In the genomic region with DNA sequence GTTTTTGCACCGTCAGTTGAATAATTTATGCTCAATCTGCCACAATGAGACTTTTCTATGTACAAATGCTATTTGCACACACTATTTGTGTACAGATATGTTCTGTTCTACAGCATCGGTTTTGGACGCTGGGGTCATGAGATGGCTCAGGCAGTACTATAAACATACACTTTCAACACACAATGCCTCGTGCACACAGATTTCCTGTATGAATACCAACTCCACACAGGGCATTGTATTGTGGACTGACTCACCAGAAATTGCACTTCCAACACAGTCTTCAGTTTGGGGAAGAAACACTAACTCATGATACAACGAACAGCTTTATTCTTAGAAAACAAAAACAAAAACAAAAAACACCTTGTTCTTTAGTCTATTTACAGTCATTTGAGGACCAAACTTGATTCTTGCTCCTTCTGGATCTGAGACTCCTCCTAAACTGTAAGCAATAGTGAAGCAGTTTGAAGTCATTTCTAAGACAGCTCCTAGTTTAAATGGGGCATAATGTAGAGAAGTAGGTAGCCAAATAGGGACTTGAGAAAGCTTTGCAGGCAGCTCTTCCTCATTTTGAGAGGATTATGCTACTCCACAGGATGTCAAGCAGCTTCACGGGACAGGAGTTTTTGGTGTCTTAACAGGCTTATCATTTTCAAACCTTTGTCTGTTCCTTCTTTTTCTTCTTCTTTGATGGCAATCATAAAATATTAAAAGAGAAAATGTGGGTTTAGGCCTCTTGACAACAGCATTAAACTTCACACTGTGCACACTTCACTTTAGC, we compare ENCODE assay signal across 17 cellular contexts. TPM values are rescaled to one million over a fixed set of nuclear protein-coding genes. Genes with fewer than 3 reads are reported as not detected.
DNase-seq lines count a peak whose midpoint lies in the region; TF ChIP-seq lines count a peak whose summit lies in the region.
"Had no signal": no experiment of that assay in that cellular context is flagged by ENCODE, and none has a peak within 500 bp of the region (broad histone marks: within the 10 kb centered on the region; RNA-seq: fewer than 3 reads in every experiment).

No MANE protein-coding gene starts in this region.

- TF ChIP-seq POLR2A in erythroblast (IDR thresholded peaks at IDR 0.05; ENCODE audit: low read length), result no peak

- 81 to 89% methylated on average over 6 of the region's 6 CpGs for WGBS in ectodermal cell, 2 experiments

- H3K36me3 ChIP-seq in ectodermal cell (ENCODE audit: control insufficient read depth, insufficient read depth, low read length) (peaks cover 10% of the 10 kb centered on the region), colonic mucosa (no peaks in the 10 kb centered on the region)
- H3K36me3 ChIP-seq: adrenal gland, neutrophil had no signal

- intact Hi-C loops in colonic mucosa (cut with DNase I), result no loop called here

- no peak for DNase-seq in activated T-cell treated with anti-CD3 and anti-CD28 coated beads, Interleukin-2, amount 50 U/mL, for 24 hours
- DNase-seq in activated T-cell treated with anti-CD3 and anti-CD28 coated beads, Interleukin-2, amount 50 U/mL, for 1 hour, result no peak
- DNase-seq in SKM-1 (lab: John Stamatoyannopoulos, UW; ENCODE audit: unreplicated experiment) (peak; percentile 53), renal cortical epithelial cell (ENCODE audit: low read depth) (peak; percentile 49), erythroblast (lab: John Stamatoyannopoulos, UW) (no peak), colonic mucosa (no peak)
- no peak for DNase-seq in activated CD8-positive, alpha-beta memory T cell treated with anti-CD3 and anti-CD28 coated beads, Interleukin-2, amount 50 U/mL, for 4 hours
- DNase-seq: H7, NCI-H1694, NCI-H748 treated with DMSO at 0.1 percent for 48 hours had no signal

- H3K27me3 ChIP-seq in ectodermal cell (ENCODE audit: control insufficient read depth, insufficient read depth, low read length, poor library complexity, severe bottlenecking) (no peaks in the 10 kb centered on the region), colonic mucosa (no peaks in the 10 kb centered on the region)
- H3K27me3 ChIP-seq: adrenal gland, neutrophil had no signal

- H3K27ac ChIP-seq in ectodermal cell (ENCODE audit: insufficient read depth, low read depth, low read length, poor library complexity, severe bottlenecking) (peak overlapping the region; percentile 74), colonic mucosa (no peak overlapping the region)
- H3K27ac ChIP-seq: adrenal gland, neutrophil, SK-N-MC had no signal

- H3K27me3 Mint-ChIP-seq in activated T-cell treated with anti-CD3 and anti-CD28 coated beads, Interleukin-2, amount 50 U/mL, for 24 hours, result no peaks in the 10 kb centered on the region

- peaks cover 63% of the 10 kb centered on the region for H3K36me3 Mint-ChIP-seq in activated T-cell treated with anti-CD3 and anti-CD28 coated beads, Interleukin-2, amount 50 U/mL, for 24 hours (ENCODE audit: low read depth)

- H3K4me3 ChIP-seq in ectodermal cell (ENCODE audit: insufficient read depth, low read depth, low read length) (no peak overlapping the region), colonic mucosa (no peak overlapping the region)
- H3K4me3 ChIP-seq: adrenal gland, GM12878, SK-N-MC had no signal

- H3K9me3 Mint-ChIP-seq in activated T-cell treated with anti-CD3 and anti-CD28 coated beads, Interleukin-2, amount 50 U/mL, for 24 hours, result no peaks in the 10 kb centered on the region

- H3K4me1 Mint-ChIP-seq in activated T-cell treated with anti-CD3 and anti-CD28 coated beads, Interleukin-2, amount 50 U/mL, for 24 hours (ENCODE audit: low read depth), result peaks cover 67% of the 10 kb centered on the region

- no peak overlapping the region for H3K4me3 Mint-ChIP-seq in activated T-cell treated with anti-CD3 and anti-CD28 coated beads, Interleukin-2, amount 50 U/mL, for 24 hours

- H3K4me1 ChIP-seq in ectodermal cell (ENCODE audit: control insufficient read depth, insufficient read depth, low read length) (peaks cover 22% of the 10 kb centered on the region), colonic mucosa (no peaks in the 10 kb centered on the region)
- H3K4me1 ChIP-seq: adrenal gland had no signal

- no peak for TF ChIP-seq CTCF in colonic mucosa (IDR thresholded peaks at IDR 0.05)

- peak overlapping the region; percentile 88 for H3K27ac Mint-ChIP-seq in activated T-cell treated with anti-CD3 and anti-CD28 coated beads, Interleukin-2, amount 50 U/mL, for 24 hours

- H3K9me3 ChIP-seq in ectodermal cell (ENCODE audit: control insufficient read depth, low read length) (no peaks in the 10 kb centered on the region), colonic mucosa (no peaks in the 10 kb centered on the region)
- H3K9me3 ChIP-seq: adrenal gland, neutrophil had no signal

- H3K9ac ChIP-seq in colonic mucosa (ENCODE audit: low read depth in 2 of 2, low read length in 2 of 2), result no peak overlapping the region

RNA-seq across cellular contexts. Expression of gene GJA10, which starts 33.7 kb away (rescaled TPM):
- polyA plus RNA-seq in ectodermal cell (2013, experiment 1 of 4), result 5.1 TPM
- polyA plus RNA-seq in ectodermal cell (2013, experiment 2 of 4), result 6.7 TPM
- polyA plus RNA-seq in ectodermal cell (2013, experiment 3 of 4), result 3.9 TPM
- polyA plus RNA-seq in ectodermal cell (2013, experiment 4 of 4), result 4.3 TPM
- total RNA-seq in renal cortical epithelial cell (not detected in 2 replicates), colonic mucosa (not detected)
- total RNA-seq: A673, adrenal gland, GM12878, HT-29 had no signal
- polyA plus RNA-seq: adrenal gland, GM12878 had no signal

Comparison
In these comparisons a context has a peak if more than half of its experiments do, and no peak if none do; other contexts are left out.
1. DNase-seq: peak in SKM-1 (single experiment) and renal cortical epithelial cell (single experiment); none in activated T-cell treated with anti-CD3 and anti-CD28 coated beads, Interleukin-2, amount 50 U/mL, for 24 hours (single experiment), activated T-cell treated with anti-CD3 and anti-CD28 coated beads, Interleukin-2, amount 50 U/mL, for 1 hour (single experiment), activated CD8-positive, alpha-beta memory T cell treated with anti-CD3 and anti-CD28 coated beads, Interleukin-2, amount 50 U/mL, for 4 hours (single experiment), erythroblast (0 of 2) and colonic mucosa (single experiment).